23 cellular contexts compared by ENCODE assay signal in the genomic region with DNA sequence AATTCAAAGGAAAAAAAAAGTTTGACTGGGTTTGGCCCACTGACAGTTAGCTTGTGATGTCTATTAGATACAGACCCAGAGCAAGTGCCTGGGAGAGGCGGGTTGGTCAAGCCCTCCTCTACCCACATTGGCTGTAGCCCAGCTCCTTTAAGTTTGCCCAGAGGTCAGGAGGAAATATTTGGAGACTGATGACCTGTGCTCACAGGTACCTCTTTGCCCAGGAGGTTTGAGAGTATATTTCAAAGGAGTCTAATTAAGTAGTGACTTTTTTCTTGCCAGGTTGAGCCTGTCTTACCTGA. TPM values are rescaled to one million over a fixed set of nuclear protein-coding genes. Genes with fewer than 3 reads are reported as not detected.
"Had no signal": no experiment of that assay in that cellular context is flagged by ENCODE, and none has a peak within 500 bp of the region (broad histone marks: within the 10 kb centered on the region; RNA-seq: fewer than 3 reads in every experiment).

No MANE protein-coding gene starts in this region.

- H3K27ac Mint-ChIP-seq: nephron had no signal

- H3K36me3 ChIP-seq: ovary, prostate gland, right atrium auricular region, thoracic aorta, thyroid gland, vagina had no signal

- H3K27ac ChIP-seq: ovary, prostate gland, right atrium auricular region, skin epidermis, thoracic aorta, thyroid gland, tibial nerve, upper lobe of left lung, vagina had no signal

- H3K27me3 ChIP-seq: neutrophil, ovary, right atrium auricular region, spleen, thyroid gland, tibial nerve, upper lobe of left lung, vagina had no signal

- H3K4me3 Mint-ChIP-seq: naive thymus-derived CD4-positive, alpha-beta T cell; natural killer cell; nephron; stimulated activated memory B cell treated with anti-CD40 and anti-IgM and Interleukin-4, amounts not matched to agents 10 μg/mL and 1 μg/mL and 100 μg/mL, for 72 hours; stimulated activated naive CD8-positive, alpha-beta T cell treated with anti-CD3 and anti-CD28 coated beads, Interleukin-15, amount 100 ng/mL, for 72 hours had no signal

- H3K27me3 Mint-ChIP-seq: naive thymus-derived CD4-positive, alpha-beta T cell; stimulated activated memory B cell treated with anti-CD40 and anti-IgM and Interleukin-4, amounts not matched to agents 10 μg/mL and 1 μg/mL and 100 μg/mL, for 72 hours; stimulated activated naive CD8-positive, alpha-beta T cell treated with anti-CD3 and anti-CD28 coated beads, Interleukin-15, amount 100 ng/mL, for 72 hours had no signal

- H3K9me3 ChIP-seq: neutrophil, ovary, prostate gland, right atrium auricular region, spleen, thoracic aorta, thyroid gland, tibial nerve, upper lobe of left lung, vagina had no signal

- H3K4me3 ChIP-seq: ovary, prostate gland, right atrium auricular region, skin epidermis, smooth muscle cell, spleen, thoracic aorta, thyroid gland, tibial nerve, upper lobe of left lung, vagina had no signal

- DNase-seq: spleen, upper lobe of left lung had no signal

- ATAC-seq: naive thymus-derived CD4-positive, alpha-beta T cell; natural killer cell; sciatic nerve; stimulated activated naive CD8-positive, alpha-beta T cell treated with anti-CD3 and anti-CD28 coated beads, Interleukin-15, amount 100 ng/mL, for 72 hours; stimulated activated naive CD8-positive, alpha-beta T cell treated with anti-CD3 and anti-CD28 coated beads, Interleukin-15, Interleukin-2, amounts not matched to agents 100 U/mL and 50 U/mL, for 24 hours had no signal

- H3K4me1 Mint-ChIP-seq: nephron; stimulated activated naive CD8-positive, alpha-beta T cell treated with anti-CD3 and anti-CD28 coated beads, Interleukin-15, amount 100 ng/mL, for 72 hours had no signal

- H3K4me1 ChIP-seq: prostate gland, right atrium auricular region, thyroid gland, tibial nerve, upper lobe of left lung, vagina had no signal

- H3K9me3 Mint-ChIP-seq: natural killer cell; nephron; stimulated activated memory B cell treated with anti-CD40 and anti-IgM and Interleukin-4, amounts not matched to agents 10 μg/mL and 1 μg/mL and 100 μg/mL, for 72 hours; stimulated activated naive CD8-positive, alpha-beta T cell treated with anti-CD3 and anti-CD28 coated beads, Interleukin-15, amount 100 ng/mL, for 72 hours had no signal

RNA-seq across cellular contexts. Expression of gene PDE1B, which starts 21.8 kb away (rescaled TPM):
- total RNA-seq: osteoblast, pulmonary artery endothelial cell had no signal
- polyA plus RNA-seq: smooth muscle cell had no signal

RNA-seq across cellular contexts. Expression of gene NCKAP1L, which starts 30.0 kb away (rescaled TPM):
- total RNA-seq: smooth muscle cell had no signal
- polyA plus RNA-seq: smooth muscle cell had no signal

RNA-seq across cellular contexts. Expression of gene GTSF1, which starts 54.2 kb away (rescaled TPM):
- total RNA-seq: osteoblast, pulmonary artery endothelial cell, right atrium auricular region, sciatic nerve, smooth muscle cell, temporal lobe, thoracic aorta had no signal
- polyA plus RNA-seq: neural cell, smooth muscle cell had no signal
